Comparison of ENCODE assay signal across 8 cellular contexts in the genomic region with DNA sequence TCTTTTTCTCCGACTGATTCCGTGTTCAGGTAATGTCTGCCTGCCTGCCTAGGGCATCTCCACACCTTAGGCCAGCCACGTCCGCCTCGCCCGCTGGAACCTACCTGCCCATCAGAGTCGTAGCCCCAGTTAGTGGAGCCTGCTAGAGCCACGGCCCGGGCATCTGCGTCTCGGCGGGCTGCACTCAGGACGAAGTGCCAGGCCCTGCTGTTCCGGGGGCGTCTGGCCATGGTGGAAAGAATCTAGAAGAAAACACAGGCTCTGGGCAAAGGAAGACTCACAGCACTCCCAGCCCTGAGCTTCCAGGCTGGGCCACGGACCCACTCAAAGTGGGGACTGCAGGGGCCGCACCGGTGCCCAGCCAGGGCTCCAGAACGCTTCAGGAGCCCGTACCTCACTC. TPM values are rescaled to one million over a fixed set of nuclear protein-coding genes. Genes with fewer than 3 reads are reported as not detected.
DNase-seq lines count a peak whose midpoint lies in the region; ATAC-seq, FAIRE-seq and TF ChIP-seq lines count a peak whose summit lies in the region.

No MANE protein-coding gene starts in this region.

- CTCF ChIA-PET in IMR-90 (lab: Yijun Ruan, JAX) = no interaction called here

- no peak overlapping the region for H4K8ac ChIP-seq in IMR-90 (ENCODE audit: low read depth in 2 of 2, low read length in 2 of 2)

- no peak for TF ChIP-seq POLR2A in IMR-90 (IDR thresholded peaks at IDR 0.05; ENCODE audit: low read depth, low read length)

- H3K4me3 ChIP-seq in IMR-90 (ENCODE audit: insufficient read depth, low read depth, low read length) (peak overlapping the region; percentile 79), astrocyte (ENCODE audit: insufficient read depth, low read depth, low read length) (peak overlapping the region; percentile 75), keratinocyte (ENCODE audit: control insufficient read depth in 2 of 3, extremely low read depth in 1 of 3, insufficient read depth in 2 of 3, low read depth in 1 of 3, low read length in 3 of 3) (peak overlapping the region; percentile 84 to 92 (median 86)), stomach smooth muscle (ENCODE audit: low read length in 2 of 2) (peak overlapping the region; percentile 75 to 82)

- H3K4me2 ChIP-seq in IMR-90 (ENCODE audit: low read depth, low read length) = peak overlapping the region; percentile 75
- peak overlapping the region; percentile 95 for H3K4me2 ChIP-seq in astrocyte (ENCODE audit: low read length)
- peak overlapping the region; percentile 89 for H3K4me2 ChIP-seq in keratinocyte (ENCODE audit: control insufficient read depth, extremely low read depth, insufficient read depth, low read depth, low read length)

- ATAC-seq in IMR-90 (ENCODE audit: low read depth) = no peak
- no peak for ATAC-seq in GM19328 (IDR thresholded peaks at IDR 0.05; ENCODE audit: unreplicated experiment)
- ATAC-seq in GM18520 (IDR thresholded peaks at IDR 0.05; ENCODE audit: unreplicated experiment) = no peak

- no peaks in the 10 kb centered on the region for H3K9me3 Mint-ChIP-seq in astrocyte (ENCODE audit: unreplicated experiment)

- H3K27ac ChIP-seq in IMR-90 (ENCODE audit: insufficient read depth, low read length) (no peak overlapping the region; the same call in 1 of the 2 replicates), astrocyte (ENCODE audit: low read depth, low read length) (no peak overlapping the region), keratinocyte (ENCODE audit: control insufficient read depth, insufficient read depth, low read length) (peak overlapping the region; percentile 22), stomach smooth muscle (ENCODE audit: low read length) (no peak overlapping the region)

- no peak for TF ChIP-seq RAD21 in IMR-90 (IDR thresholded peaks at IDR 0.05; ENCODE audit: low read length)

- dilution Hi-C loops in IMR-90 (cut with HindIII; ENCODE audit: low sequenced_read_pairs, unreplicated experiment) (no loop called here), keratinocyte (cut with MboI; ENCODE audit: extremely low pct_ligation_motif_present, low sequenced_read_pairs) (no loop called here)

- H3K27me3 Mint-ChIP-seq in astrocyte (ENCODE audit: low read depth, unreplicated experiment) = no peaks in the 10 kb centered on the region

- WGBS in IMR-90 (ENCODE audit: extremely low coverage in 2 of 2, insufficient read length in 1 of 2), 2 experiments = 76% methylated on average over 12 of the region's 20 CpGs; no CpG with 5 or more reads in 1 of the 2 experiments

- H3K27me3 ChIP-seq in IMR-90 (ENCODE audit: control insufficient read depth, insufficient read depth, low read length) = no peaks in the 10 kb centered on the region
- H3K27me3 ChIP-seq in astrocyte (ENCODE audit: insufficient read depth, low read length) = no peaks in the 10 kb centered on the region
- no peaks in the 10 kb centered on the region for H3K27me3 ChIP-seq in keratinocyte (ENCODE audit: control insufficient read depth, extremely low read depth, insufficient read depth, low read length)
- H3K27me3 ChIP-seq in stomach smooth muscle (ENCODE audit: control insufficient read depth in 1 of 2, insufficient read depth in 2 of 2, low read length in 2 of 2) = no peaks in the 10 kb centered on the region

- no peak for TF ChIP-seq CTCF in IMR-90 (conservative IDR thresholded peaks at IDR 0.05; ENCODE audit: low read depth, low read length)
- TF ChIP-seq CTCF in astrocyte (IDR thresholded peaks at IDR 0.05; ENCODE audit: insufficient read depth, low read depth, low read length) = no peak
- TF ChIP-seq CTCF in keratinocyte (optimal IDR thresholded peaks at IDR 0.05 in 1 of 3, IDR thresholded peaks at IDR 0.05 in 1 of 3, conservative IDR thresholded peaks at IDR 0.05 in 1 of 3; ENCODE audit: extremely low read depth in 1 of 3, insufficient read depth in 2 of 3, low read length in 3 of 3) = no peak

- POLR2A ChIA-PET in IMR-90 (lab: Charles Lee; ENCODE audit: unreplicated experiment) = no interaction called here

- no peak overlapping the region for H3K4ac ChIP-seq in IMR-90 (ENCODE audit: low read depth, low read length)

- H4K20me1 ChIP-seq in IMR-90 (ENCODE audit: insufficient read depth, low read length) = peaks cover 34% of the 10 kb centered on the region
- H4K20me1 ChIP-seq in astrocyte (ENCODE audit: insufficient read depth, low read length) = peaks cover 48% of the 10 kb centered on the region
- H4K20me1 ChIP-seq in keratinocyte (ENCODE audit: control insufficient read depth, extremely low read depth, insufficient read depth, low read length) = no peaks in the 10 kb centered on the region

- H3K27ac Mint-ChIP-seq in astrocyte (ENCODE audit: unreplicated experiment) = peak overlapping the region; percentile 95

- peaks cover 9% of the 10 kb centered on the region for H3K4me1 Mint-ChIP-seq in astrocyte (ENCODE audit: low read depth, unreplicated experiment)

- 0 out of 2 replicates have a peak overlapping the region, but pooled peaks have one; percentile 66 for H3K9ac ChIP-seq in IMR-90 (ENCODE audit: low read depth, low read length)
- peak overlapping the region; percentile 81 for H3K9ac ChIP-seq in astrocyte (ENCODE audit: low read length)
- peak overlapping the region; percentile 76 for H3K9ac ChIP-seq in keratinocyte (ENCODE audit: control insufficient read depth, extremely low read depth, insufficient read depth, low read length)
- H3K9ac ChIP-seq in stomach smooth muscle (ENCODE audit: low read length in 2 of 2) = peak overlapping the region; percentile 57 to 74

- H3K18ac ChIP-seq in IMR-90 (ENCODE audit: low read depth, low read length) = no peak overlapping the region

- in situ Hi-C loops in IMR-90 (cut with MboI; ENCODE audit: low sequenced_read_pairs) = no loop called here

- no peak overlapping the region for H2AK5ac ChIP-seq in IMR-90 (ENCODE audit: low read depth, low read length)

- H3K56ac ChIP-seq in IMR-90 (ENCODE audit: extremely low read depth, insufficient read depth, low read length) = no peak overlapping the region

- peak overlapping the region; percentile 7 for H2AK9ac ChIP-seq in IMR-90 (replicated peaks; ENCODE audit: low read depth, low read length, poor library complexity)

- FAIRE-seq in astrocyte (lab: Jason Lieb, UNC) (no peak), keratinocyte (lab: Jason Lieb, UNC) (no peak)

- intact Hi-C loops in IMR-90 (cut with micrococcal nuclease) = loop anchor here (5.0 kb wide), 1 partner anchor 46 kb away; the partner anchor contains the start of genes FAHD1 and HAGH

- H2BK20ac ChIP-seq in IMR-90 (ENCODE audit: low read depth, low read length) = no peak overlapping the region

- H4K5ac ChIP-seq in IMR-90 (ENCODE audit: low read depth, low read length) = no peak overlapping the region

- H2AFZ ChIP-seq in IMR-90 (replicated peaks; ENCODE audit: low read length, poor library complexity) (peak overlapping the region; percentile 0), astrocyte (ENCODE audit: low read depth, low read length) (no peak overlapping the region), keratinocyte (ENCODE audit: control insufficient read depth, low read length) (no peak overlapping the region)

- peak overlapping the region; percentile 94 for H3K4me3 Mint-ChIP-seq in astrocyte (ENCODE audit: unreplicated experiment)

- no peak overlapping the region for H2BK15ac ChIP-seq in IMR-90 (ENCODE audit: low read depth, low read length)

- no peaks in the 10 kb centered on the region for H3K9me3 ChIP-seq in IMR-90 (ENCODE audit: control insufficient read depth, insufficient read depth, low read length)
- H3K9me3 ChIP-seq in astrocyte (ENCODE audit: insufficient read depth, low read depth, low read length) = no peaks in the 10 kb centered on the region
- no peaks in the 10 kb centered on the region for H3K9me3 ChIP-seq in keratinocyte (ENCODE audit: control insufficient read depth, low read depth, low read length)
- H3K9me3 ChIP-seq in stomach smooth muscle (ENCODE audit: control insufficient read depth in 2 of 2, low read length in 2 of 2) = no peaks in the 10 kb centered on the region

- H3K23ac ChIP-seq in IMR-90 (ENCODE audit: low read depth, low read length) = no peak overlapping the region

- BruUV-seq in IMR-90 (replicated peaks; lab: Mats Ljungman, UMichigan) = no TSS peak

- H3K36me3 ChIP-seq in IMR-90 (ENCODE audit: control insufficient read depth, insufficient read depth, low read length) (peaks cover 34% of the 10 kb centered on the region), astrocyte (ENCODE audit: insufficient read depth, low read length) (peaks cover 2% of the 10 kb centered on the region), keratinocyte (ENCODE audit: control insufficient read depth in 2 of 2, extremely low read depth in 1 of 2, insufficient read depth in 2 of 2, low read length in 2 of 2) (peaks cover 0 to 12% of the 10 kb centered on the region in 2 experiments), stomach smooth muscle (ENCODE audit: control insufficient read depth in 2 of 2, insufficient read depth in 2 of 2, low read length in 2 of 2) (peaks cover 3 to 22% of the 10 kb centered on the region in 2 donors)

- no peak overlapping the region for H2BK5ac ChIP-seq in IMR-90 (ENCODE audit: low read depth, low read length, poor library complexity, severe bottlenecking)

- H3K4me1 ChIP-seq in IMR-90 (ENCODE audit: control insufficient read depth, insufficient read depth, low read length) = peaks cover 3% of the 10 kb centered on the region; the same call in 1 of the 2 replicates
- H3K4me1 ChIP-seq in astrocyte (ENCODE audit: insufficient read depth, low read length) = peaks cover 12% of the 10 kb centered on the region
- H3K4me1 ChIP-seq in keratinocyte (ENCODE audit: control insufficient read depth, extremely low read depth, insufficient read depth, low read length) = peaks cover 17% of the 10 kb centered on the region
- H3K4me1 ChIP-seq in stomach smooth muscle (ENCODE audit: control insufficient read depth, insufficient read depth, low read length) = peaks cover 39% of the 10 kb centered on the region

- DNase-seq in IMR-90 = no peak
- DNase-seq in astrocyte (ENCODE audit: low read depth) = no peak
- DNase-seq in keratinocyte (ENCODE audit: low read depth, low spot score) = no peak
- DNase-seq in effector CD8-positive, alpha-beta T cell (lab: John Stamatoyannopoulos, UW) = no peak
- no peak for DNase-seq in GM19240 (ENCODE audit: insufficient read length, low spot score)

- H3K9me1 ChIP-seq in IMR-90 (ENCODE audit: insufficient read depth, low read length) (peaks cover 7% of the 10 kb centered on the region; the same call in 1 of the 2 replicates), keratinocyte (ENCODE audit: control insufficient read depth, extremely low read depth, insufficient read depth, low read length) (peaks cover 4% of the 10 kb centered on the region)

- H3K79me2 ChIP-seq in astrocyte (ENCODE audit: insufficient read depth, low read length) (peaks cover 52% of the 10 kb centered on the region), keratinocyte (ENCODE audit: control insufficient read depth, insufficient read depth, low read length) (peaks cover 28% of the 10 kb centered on the region)

- H3K14ac ChIP-seq in IMR-90 (replicated peaks; ENCODE audit: low read depth, low read length) = no peak overlapping the region

- H4K91ac ChIP-seq in IMR-90 (ENCODE audit: insufficient read depth, low read depth, low read length) = no peak overlapping the region

- H3K79me1 ChIP-seq in IMR-90 (ENCODE audit: low read depth in 1 of 2, low read length in 2 of 2) = peaks cover 17 to 63% of the 10 kb centered on the region in 2 experiments

- no peak overlapping the region for H2BK120ac ChIP-seq in IMR-90 (ENCODE audit: low read depth, low read length)

- peaks cover 2% of the 10 kb centered on the region for H3K36me3 Mint-ChIP-seq in astrocyte (ENCODE audit: low read depth, unreplicated experiment)

RNA-seq across cellular contexts. Expression of gene SPSB3, which starts 1.1 kb away (rescaled TPM):
- total RNA-seq in IMR-90 (2012; rRNA removed) = 9.1 and 10.6 TPM in 2 replicates
- 30.8 and 34.0 TPM in 2 replicates for polyA plus RNA-seq in IMR-90 (2012; rRNA removed)
- 24.8 and 37.1 TPM in 2 replicates for polyA plus RNA-seq in IMR-90 (2012; cell fraction: cytosol; rRNA removed)
- polyA plus RNA-seq in IMR-90 (2012; cell fraction: nucleus; rRNA removed; ENCODE audit: low replicate concordance) = 165 and 400 TPM in 2 replicates
- 21.8 and 23.3 TPM in 2 replicates for total RNA-seq in astrocyte
- polyA plus RNA-seq in keratinocyte = 9.5 to 18.3 TPM (median 12.2 TPM) in 3 replicates
- 14.0 TPM for polyA plus RNA-seq in keratinocyte (2011; ENCODE audit: low read depth)
- 6.7 and 15.3 TPM in 2 replicates for polyA plus RNA-seq in keratinocyte (2011; cell fraction: cytosol; rRNA removed)
- 33.8 and 41.5 TPM in 2 replicates for polyA plus RNA-seq in keratinocyte (2011; cell fraction: nucleus; rRNA removed)
- 12.3 and 31.5 TPM in 2 replicates for polyA plus RNA-seq in keratinocyte (2012; ENCODE audit: low replicate concordance)
- polyA minus RNA-seq in keratinocyte = 3.7 to 8.5 TPM (median 6.6 TPM) in 3 replicates
- polyA minus RNA-seq in keratinocyte (2011; cell fraction: cytosol; rRNA and poly(A)+ RNA removed) = 17.8 TPM
- 6.1 and 9.4 TPM in 2 replicates for polyA minus RNA-seq in keratinocyte (2011; cell fraction: nucleus; rRNA and poly(A)+ RNA removed)

RNA-seq across cellular contexts. Expression of gene NUBP2, which starts 1.5 kb away (rescaled TPM):
- total RNA-seq in IMR-90 (2012; rRNA removed) (51.1 and 131 TPM in 2 replicates), astrocyte (41.4 and 45.2 TPM in 2 replicates)
- polyA plus RNA-seq in IMR-90 (2012; rRNA removed) (62.6 and 75.9 TPM in 2 replicates), keratinocyte (24.4 to 39.4 TPM (median 34.9 TPM) in 3 replicates)
- polyA plus RNA-seq in IMR-90 (2012; cell fraction: cytosol; rRNA removed) = 64.6 and 131 TPM in 2 replicates
- polyA plus RNA-seq in IMR-90 (2012; cell fraction: nucleus; rRNA removed; ENCODE audit: low replicate concordance) = 50.7 and 143 TPM in 2 replicates
- 6.6 TPM for polyA plus RNA-seq in keratinocyte (2011; ENCODE audit: low read depth)
- 16.3 and 54.8 TPM in 2 replicates for polyA plus RNA-seq in keratinocyte (2011; cell fraction: cytosol; rRNA removed)
- polyA plus RNA-seq in keratinocyte (2011; cell fraction: nucleus; rRNA removed) = 21.8 and 32.0 TPM in 2 replicates
- polyA plus RNA-seq in keratinocyte (2012; ENCODE audit: low replicate concordance) = 27.1 and 51.8 TPM in 2 replicates
- 8.4 to 11.7 TPM (median 9.0 TPM) in 3 replicates for polyA minus RNA-seq in keratinocyte
- polyA minus RNA-seq in keratinocyte (2011; cell fraction: cytosol; rRNA and poly(A)+ RNA removed) = 63.9 TPM
- 12.7 and 16.4 TPM in 2 replicates for polyA minus RNA-seq in keratinocyte (2011; cell fraction: nucleus; rRNA and poly(A)+ RNA removed)

RNA-seq across cellular contexts. Expression of gene MRPS34, which starts 8.3 kb away (rescaled TPM):
- total RNA-seq in IMR-90 (2012; rRNA removed) = 68.5 and 73.3 TPM in 2 replicates
- polyA plus RNA-seq in IMR-90 (2012; rRNA removed) = 80.4 and 87.2 TPM in 2 replicates
- 85.4 and 140 TPM in 2 replicates for polyA plus RNA-seq in IMR-90 (2012; cell fraction: cytosol; rRNA removed)
- polyA plus RNA-seq in IMR-90 (2012; cell fraction: nucleus; rRNA removed; ENCODE audit: low replicate concordance) = 69.2 and 93.1 TPM in 2 replicates
- 74.0 and 80.2 TPM in 2 replicates for total RNA-seq in astrocyte
- polyA plus RNA-seq in keratinocyte = 62.9 to 74.3 TPM (median 68.0 TPM) in 3 replicates
- 53.0 TPM for polyA plus RNA-seq in keratinocyte (2011; ENCODE audit: low read depth)
- polyA plus RNA-seq in keratinocyte (2011; cell fraction: cytosol; rRNA removed) = 39.4 and 75.2 TPM in 2 replicates
- 30.1 and 35.3 TPM in 2 replicates for polyA plus RNA-seq in keratinocyte (2011; cell fraction: nucleus; rRNA removed)
- 58.2 and 99.4 TPM in 2 replicates for polyA plus RNA-seq in keratinocyte (2012; ENCODE audit: low replicate concordance)
- polyA minus RNA-seq in keratinocyte = 16.9 to 21.9 TPM (median 17.0 TPM) in 3 replicates
- 75.8 TPM for polyA minus RNA-seq in keratinocyte (2011; cell fraction: cytosol; rRNA and poly(A)+ RNA removed)
- 11.4 and 12.8 TPM in 2 replicates for polyA minus RNA-seq in keratinocyte (2011; cell fraction: nucleus; rRNA and poly(A)+ RNA removed)

RNA-seq across cellular contexts. Expression of gene EME2, which starts 8.6 kb away (rescaled TPM):
- total RNA-seq in IMR-90 (2012; rRNA removed) (1.3 and 1.4 TPM in 2 replicates), astrocyte (21.4 and 23.3 TPM in 2 replicates)
- polyA plus RNA-seq in IMR-90 (2012; rRNA removed) (9.6 and 11.1 TPM in 2 replicates), keratinocyte (6.3 to 19.3 TPM (median 7.6 TPM) in 3 replicates)
- polyA plus RNA-seq in IMR-90 (2012; cell fraction: cytosol; rRNA removed) = 2.9 and 4.0 TPM in 2 replicates
- 68.1 and 156 TPM in 2 replicates for polyA plus RNA-seq in IMR-90 (2012; cell fraction: nucleus; rRNA removed; ENCODE audit: low replicate concordance)
- polyA plus RNA-seq in keratinocyte (2011; ENCODE audit: low read depth) = 1.2 TPM
- polyA plus RNA-seq in keratinocyte (2011; cell fraction: cytosol; rRNA removed) = 3.6 and 6.8 TPM in 2 replicates
- 51.2 and 73.5 TPM in 2 replicates for polyA plus RNA-seq in keratinocyte (2011; cell fraction: nucleus; rRNA removed)
- polyA plus RNA-seq in keratinocyte (2012; ENCODE audit: low replicate concordance) = 3.9 and 6.8 TPM in 2 replicates
- 4.5 to 6.7 TPM (median 5.7 TPM) in 3 replicates for polyA minus RNA-seq in keratinocyte
- polyA minus RNA-seq in keratinocyte (2011; cell fraction: cytosol; rRNA and poly(A)+ RNA removed) = 11.9 TPM
- polyA minus RNA-seq in keratinocyte (2011; cell fraction: nucleus; rRNA and poly(A)+ RNA removed) = 22.3 and 23.7 TPM in 2 replicates

RNA-seq across cellular contexts. Expression of gene NME3, which starts 9.9 kb away (rescaled TPM):
- 12.7 and 15.3 TPM in 2 replicates for total RNA-seq in IMR-90 (2012; rRNA removed)
- polyA plus RNA-seq in IMR-90 (2012; rRNA removed) = 41.2 and 61.6 TPM in 2 replicates
- 33.9 and 84.6 TPM in 2 replicates for polyA plus RNA-seq in IMR-90 (2012; cell fraction: cytosol; rRNA removed)
- polyA plus RNA-seq in IMR-90 (2012; cell fraction: nucleus; rRNA removed; ENCODE audit: low replicate concordance) = 163 and 393 TPM in 2 replicates
- 36.3 and 42.7 TPM in 2 replicates for total RNA-seq in astrocyte
- polyA plus RNA-seq in keratinocyte = 9.8 to 32.7 TPM (median 10.1 TPM) in 3 replicates
- polyA plus RNA-seq in keratinocyte (2011; ENCODE audit: low read depth) = 23.5 TPM
- 5.8 and 20.4 TPM in 2 replicates for polyA plus RNA-seq in keratinocyte (2011; cell fraction: cytosol; rRNA removed)
- 32.0 and 47.3 TPM in 2 replicates for polyA plus RNA-seq in keratinocyte (2011; cell fraction: nucleus; rRNA removed)
- 22.5 and 26.7 TPM in 2 replicates for polyA plus RNA-seq in keratinocyte (2012; ENCODE audit: low replicate concordance)
- 2.3 to 4.5 TPM (median 2.5 TPM) in 3 replicates for polyA minus RNA-seq in keratinocyte
- 34.9 TPM for polyA minus RNA-seq in keratinocyte (2011; cell fraction: cytosol; rRNA and poly(A)+ RNA removed)
- 5.4 and 9.2 TPM in 2 replicates for polyA minus RNA-seq in keratinocyte (2011; cell fraction: nucleus; rRNA and poly(A)+ RNA removed)
